ENCODE assay signal across 11 cellular contexts in genomic region chr9:120934271-120934670, GRCh38. TPM values are rescaled to one million over a fixed set of nuclear protein-coding genes. Genes with fewer than 3 reads are reported as not detected.
DNase-seq lines count a peak whose midpoint lies in the region; ATAC-seq, FAIRE-seq and TF ChIP-seq lines count a peak whose summit lies in the region.
"Had no signal": no experiment of that assay in that cellular context is flagged by ENCODE, and none has a peak within 500 bp of the region (broad histone marks: within the 10 kb centered on the region; RNA-seq: fewer than 3 reads in every experiment).

No MANE protein-coding gene starts in this region.

- peaks cover 76% of the 10 kb centered on the region for H3K4me1 Mint-ChIP-seq in activated T-helper 1 cell treated with anti-CD3 and anti-CD28 coated beads, Interleukin-12 subunit alpha, Interleukin-12 subunit beta, Interleukin-2, Interleukin-4 antibody, amounts not matched to agents 30 ng/mL and 10 ng/mL and 1 ng/mL, durations not matched to agents 14 hours and 24 hours and 36 hours (ENCODE audit: low read depth)
- peaks cover 38% of the 10 kb centered on the region for H3K4me1 Mint-ChIP-seq in memory B cell
- no peaks in the 10 kb centered on the region; the same call in 1 of the 2 replicates for H3K4me1 Mint-ChIP-seq in WTC11

- peak overlapping the region; percentile 83 to 85; a peak in 4 of 6 replicates for H3K27ac ChIP-seq in A549

- H3K4me3 ChIP-seq in A549, result no peak overlapping the region

- no peaks in the 10 kb centered on the region for H3K9me3 ChIP-seq in A549

- peaks cover 37% of the 10 kb centered on the region for H3K4me1 ChIP-seq in A549

- TF ChIP-seq EP300 in A549 (IDR thresholded peaks at IDR 0.05), result no peak

- no peak for TF ChIP-seq RAD21 in A549 (conservative IDR thresholded peaks at IDR 0.05 in 1 of 2, IDR thresholded peaks at IDR 0.05 in 1 of 2)

- CTCF ChIA-PET in A549 (lab: Yijun Ruan, JAX) (interaction anchor here (1.1 to 7.5 kb wide), 3 partner anchors 10 to 179 kb away, joined by 3 to 66 read pairs (median 60); partner anchors contain the start of gene TRAF1), WTC11 (lab: Charles Lee) (interaction anchor here (1.2 to 3.6 kb wide), 2 partner anchors 18 to 70 kb away, joined by 3 to 12 read pairs; no protein-coding TSS in a partner anchor)

- peak overlapping the region; percentile 49 for H3K27ac Mint-ChIP-seq in activated T-helper 1 cell treated with anti-CD3 and anti-CD28 coated beads, Interleukin-12 subunit alpha, Interleukin-12 subunit beta, Interleukin-2, Interleukin-4 antibody, amounts not matched to agents 30 ng/mL and 10 ng/mL and 1 ng/mL, durations not matched to agents 14 hours and 24 hours and 36 hours
- H3K27ac Mint-ChIP-seq in memory B cell (no peak overlapping the region), WTC11 (no peak overlapping the region)

- no peaks in the 10 kb centered on the region for H3K27me3 Mint-ChIP-seq in activated T-helper 1 cell treated with anti-CD3 and anti-CD28 coated beads, Interleukin-12 subunit alpha, Interleukin-12 subunit beta, Interleukin-2, Interleukin-4 antibody, amounts not matched to agents 30 ng/mL and 10 ng/mL and 1 ng/mL, durations not matched to agents 14 hours and 24 hours and 36 hours (ENCODE audit: insufficient read depth)
- H3K27me3 Mint-ChIP-seq in memory B cell (no peaks in the 10 kb centered on the region), WTC11 (ENCODE audit: low read depth) (peaks cover 6% of the 10 kb centered on the region; the same call in 1 of the 2 replicates)

- intact Hi-C loops in activated T-helper 1 cell treated with anti-CD3 and anti-CD28 coated beads, Interleukin-12 subunit alpha, Interleukin-12 subunit beta, Interleukin-2, Interleukin-4 antibody, amounts not matched to agents 30 ng/mL and 10 ng/mL and 1 ng/mL, durations not matched to agents 14 hours and 24 hours and 36 hours (cut with micrococcal nuclease), result loop anchor here (5.0 kb wide), 1 partner anchor 268 kb away; the partner anchor contains the start of gene RAB14

- POLR2A ChIA-PET in A549 (lab: Yijun Ruan, JAX), result interaction anchor here (1.4 kb wide), 1 partner anchor 141 kb away, joined by 3 read pairs; the partner anchor contains the start of gene FBXW2
- POLR2A ChIA-PET in WTC11 (lab: Charles Lee), result interaction anchor here (0.5 kb wide), 1 partner anchor 18 kb away, joined by 3 read pairs; no protein-coding TSS in a partner anchor

- no peak for FAIRE-seq in A549 (lab: Jason Lieb, UNC)
- FAIRE-seq in GM19239 (lab: Jason Lieb, UNC), result peak; percentile 71

- H3K4me2 ChIP-seq in A549, result no peak overlapping the region; the same call in 2 of the 3 replicates

- H3K9me3 Mint-ChIP-seq in activated T-helper 1 cell treated with anti-CD3 and anti-CD28 coated beads, Interleukin-12 subunit alpha, Interleukin-12 subunit beta, Interleukin-2, Interleukin-4 antibody, amounts not matched to agents 30 ng/mL and 10 ng/mL and 1 ng/mL, durations not matched to agents 14 hours and 24 hours and 36 hours, result peaks cover 3% of the 10 kb centered on the region
- H3K9me3 Mint-ChIP-seq in memory B cell (no peaks in the 10 kb centered on the region), WTC11 (no peaks in the 10 kb centered on the region)

- ATAC-seq in A549 (no peak), memory B cell (ENCODE audit: low read depth) (no peak), GM19452 (IDR thresholded peaks at IDR 0.05; ENCODE audit: unreplicated experiment) (no peak), WTC11 (no peak)

- DNase-seq in A549 (ENCODE audit: low read depth in 1 of 2, low spot score in 1 of 2) (no peak), GM19239 (ENCODE audit: insufficient read length, low spot score) (no peak), memory B cell (ENCODE audit: low spot score in 2 of 2) (no peak), WTC11 (ENCODE audit: low spot score) (no peak), NCI-H446 treated with DMSO at 0.1 percent for 48 hours (lab: John Stamatoyannopoulos, UW) (no peak), NK-92 (lab: John Stamatoyannopoulos, UW; ENCODE audit: unreplicated experiment) (no peak)
- no peak for DNase-seq in activated T-helper 1 cell treated with anti-CD3 and anti-CD28 coated beads, Interleukin-12 subunit alpha, Interleukin-12 subunit beta, Interleukin-2, Interleukin-4 antibody, amounts not matched to agents 30 ng/mL and 10 ng/mL and 1 ng/mL, durations not matched to agents 14 hours and 24 hours and 36 hours (ENCODE audit: low spot score)
- DNase-seq: hypothalamus, NCI-H187 treated with DMSO at 0.1 percent for 48 hours, T-helper 9 cell had no signal

- TF ChIP-seq CTCF in A549 (IDR thresholded peaks at IDR 0.05), result no peak
- TF ChIP-seq CTCF in WTC11 (IDR thresholded peaks at IDR 0.05), result no peak

- H3K4me3 Mint-ChIP-seq in activated T-helper 1 cell treated with anti-CD3 and anti-CD28 coated beads, Interleukin-12 subunit alpha, Interleukin-12 subunit beta, Interleukin-2, Interleukin-4 antibody, amounts not matched to agents 30 ng/mL and 10 ng/mL and 1 ng/mL, durations not matched to agents 14 hours and 24 hours and 36 hours, result no peak overlapping the region
- H3K4me3 Mint-ChIP-seq in memory B cell (peak overlapping the region; percentile 1), WTC11 (no peak overlapping the region)

- peaks cover 3% of the 10 kb centered on the region for H3K36me3 Mint-ChIP-seq in activated T-helper 1 cell treated with anti-CD3 and anti-CD28 coated beads, Interleukin-12 subunit alpha, Interleukin-12 subunit beta, Interleukin-2, Interleukin-4 antibody, amounts not matched to agents 30 ng/mL and 10 ng/mL and 1 ng/mL, durations not matched to agents 14 hours and 24 hours and 36 hours (ENCODE audit: low read depth)
- no peaks in the 10 kb centered on the region for H3K36me3 Mint-ChIP-seq in memory B cell
- H3K36me3 Mint-ChIP-seq in WTC11, result no peaks in the 10 kb centered on the region

- 70% methylated on average over 2 of the region's 2 CpGs for WGBS in A549 (ENCODE audit: missing lambda C conversion rate)

- no peak for TF ChIP-seq POLR2A in A549 (IDR thresholded peaks at IDR 0.05; ENCODE audit: low read length)

TF ChIP-seq in A549, 52 proteins besides CTCF, POLR2A, EP300 and RAD21:
- no peak for TF ChIP-seq CEBPB (IDR thresholded peaks at IDR 0.05)
- no peak for TF ChIP-seq FOXS1 (CRISPR knock-in tag; IDR thresholded peaks at IDR 0.05)

TF ChIP-seq in WTC11, 78 proteins besides CTCF, POLR2A, EP300 and RAD21 (continues in another document):
- TF ChIP-seq FOXP4 (CRISPR knock-in tag; IDR thresholded peaks at IDR 0.05) (no peak), IRF2 (CRISPR knock-in tag; IDR thresholded peaks at IDR 0.05; ENCODE audit: borderline replicate concordance, low read depth) (no peak), RORB (CRISPR knock-in tag; IDR thresholded peaks at IDR 0.05) (no peak), GTF2I (CRISPR knock-in tag; conservative IDR thresholded peaks at IDR 0.05) (no peak), ETV6 (CRISPR knock-in tag; IDR thresholded peaks at IDR 0.05) (no peak), NR2C2 (CRISPR knock-in tag; IDR thresholded peaks at IDR 0.05) (no peak), ELF4 (CRISPR knock-in tag; IDR thresholded peaks at IDR 0.05; ENCODE audit: low read depth) (no peak), TEAD1 (CRISPR knock-in tag; IDR thresholded peaks at IDR 0.05) (no peak), USF1 (CRISPR knock-in tag; IDR thresholded peaks at IDR 0.05) (no peak), ZNF317 (CRISPR knock-in tag; IDR thresholded peaks at IDR 0.05; ENCODE audit: borderline replicate concordance, low read depth) (no peak), JAZF1 (CRISPR knock-in tag; IDR thresholded peaks at IDR 0.05) (no peak), TEAD4 (CRISPR knock-in tag; IDR thresholded peaks at IDR 0.05) (no peak)

RNA-seq across cellular contexts. Expression of gene TRAF1, which starts 7.7 kb away (rescaled TPM):
- 3.4 and 4.1 TPM in 2 replicates for polyA plus RNA-seq in A549 (2011; rRNA removed)
- 2.1 and 2.6 TPM in 2 replicates for polyA plus RNA-seq in A549 (2012; cell fraction: cytosol; rRNA removed)
- 8.0 and 8.1 TPM in 2 replicates for polyA plus RNA-seq in A549 (2012; cell fraction: nucleus; rRNA removed)
- polyA plus RNA-seq in A549 (2017; fragmentation: RNase III; extraction: RNeasy Plus Mini Kit Qiagen cat#74134 plus additional on column Dnase treatment), result 2.0 to 4.6 TPM (median 2.1 TPM) in 3 replicates
- polyA minus RNA-seq in A549 (2011; rRNA and poly(A)+ RNA removed), result 3.8 and 5.4 TPM in 2 replicates
- 136 and 138 TPM in 2 replicates for total RNA-seq in activated T-helper 1 cell treated with anti-CD3 and anti-CD28 coated beads, Interleukin-12 subunit alpha, Interleukin-12 subunit beta, Interleukin-2, Interleukin-4 antibody, amounts not matched to agents 30 ng/mL and 10 ng/mL and 1 ng/mL, durations not matched to agents 14 hours and 24 hours and 36 hours
- 1.8 to 3.1 TPM (median 2.9 TPM) in 3 replicates for total RNA-seq in WTC11 (2021)

RNA-seq across cellular contexts. Expression of gene PHF19, which starts 57.3 kb away (rescaled TPM):
- 50.7 and 64.9 TPM in 2 replicates for polyA plus RNA-seq in A549 (2011; rRNA removed)
- 185 and 190 TPM in 2 replicates for polyA plus RNA-seq in A549 (2012; cell fraction: cytosol; rRNA removed)
- polyA plus RNA-seq in A549 (2012; cell fraction: nucleus; rRNA removed), result 139 and 140 TPM in 2 replicates
- 102 to 105 TPM (median 104 TPM) in 3 replicates for polyA plus RNA-seq in A549 (2017; fragmentation: RNase III; extraction: RNeasy Plus Mini Kit Qiagen cat#74134 plus additional on column Dnase treatment)
- polyA minus RNA-seq in A549 (2011; rRNA and poly(A)+ RNA removed), result 103 and 110 TPM in 2 replicates
- 134 and 142 TPM in 2 replicates for total RNA-seq in activated T-helper 1 cell treated with anti-CD3 and anti-CD28 coated beads, Interleukin-12 subunit alpha, Interleukin-12 subunit beta, Interleukin-2, Interleukin-4 antibody, amounts not matched to agents 30 ng/mL and 10 ng/mL and 1 ng/mL, durations not matched to agents 14 hours and 24 hours and 36 hours
- total RNA-seq in WTC11 (2021), result 29.3 to 39.0 TPM (median 35.4 TPM) in 3 replicates

Comparison
In these comparisons a context has a peak if more than half of its experiments do, and no peak if none do; other contexts are left out.
1. RNA of gene TRAF1, which starts 7.7 kb away (total RNA-seq): 136 to 138 TPM in activated T-helper 1 cell treated with anti-CD3 and anti-CD28 coated beads, Interleukin-12 subunit alpha, Interleukin-12 subunit beta, Interleukin-2, Interleukin-4 antibody, amounts not matched to agents 30 ng/mL and 10 ng/mL and 1 ng/mL, durations not matched to agents 14 hours and 24 hours and 36 hours; 1.8 to 3.1 TPM in WTC11; every median in the first group is over 10 times any median in the second.